ENCODE assay signal across 29 cellular contexts in the genomic region with DNA sequence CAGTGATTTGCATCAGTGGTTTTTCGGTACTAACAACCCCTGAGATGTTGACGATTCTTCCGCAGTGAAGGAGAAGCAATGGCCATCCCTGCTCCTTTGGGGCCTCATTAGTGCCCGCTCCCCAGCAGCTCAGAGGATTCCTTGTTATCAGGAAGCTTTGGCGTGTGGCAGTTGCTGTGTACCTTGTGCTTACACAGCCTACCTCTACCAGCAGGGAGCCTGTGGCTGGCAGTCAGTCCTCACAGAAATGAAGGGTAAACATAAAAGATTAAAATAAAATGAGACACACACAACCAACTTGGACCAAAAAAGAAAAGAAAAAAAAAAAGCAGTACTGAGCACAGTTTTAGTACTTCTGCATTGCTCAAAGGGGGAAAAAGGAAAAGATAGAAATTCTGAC. TPM values are rescaled to one million over a fixed set of nuclear protein-coding genes. Genes with fewer than 3 reads are reported as not detected.
"Had no signal": no experiment of that assay in that cellular context is flagged by ENCODE, and none has a peak within 500 bp of the region (broad histone marks: within the 10 kb centered on the region; RNA-seq: fewer than 3 reads in every experiment).

No MANE protein-coding gene starts in this region.

- H3K9me3 ChIP-seq: adrenal gland, MG63 had no signal

- H3K36me3 Mint-ChIP-seq: activated naive CD8-positive, alpha-beta T cell treated with anti-CD3 and anti-CD28 coated beads, Interleukin-2, amount 10 ng/mL, durations not matched to agents 7 days and 5 days; IgD-negative memory B cell; T-cell had no signal

- DNase-seq: activated CD4-positive, alpha-beta T cell treated with anti-CD3 and anti-CD28 coated beads for 4 hours; activated CD8-positive, alpha-beta memory T cell treated with anti-CD3 and anti-CD28 coated beads, Interleukin-2, amount 50 U/mL, for 48 hours; activated CD8-positive, alpha-beta T cell treated with anti-CD3 and anti-CD28 coated beads, Interleukin-2, amount 10 ng/mL, durations not matched to agents 7 days and 5 days; activated naive CD4-positive, alpha-beta T cell treated with anti-CD3 and anti-CD28 coated beads, Interleukin-2, amount 50 U/mL, for 16 hours; activated naive CD8-positive, alpha-beta T cell treated with anti-CD3 and anti-CD28 coated beads, Interleukin-2, amount 10 ng/mL, durations not matched to agents 7 days and 5 days; activated T-cell treated with anti-CD3 and anti-CD28 coated beads, Interleukin-2, amount 50 U/mL, for 1 hour; adrenal gland; anterior cingulate cortex; caudate nucleus; KG1; MG63; MV-4-11; NCI-H1105 treated with DMSO at 0.1 percent for 48 hours; NCI-H2029; NCI-H2171; NCI-H2227 treated with DMSO at 0.1 percent for 48 hours; NCI-H510A; NCI-H526 treated with DMSO at 0.1 percent for 48 hours; OCI-M1; RPMI8226; T-cell; T-helper 2 cell; WERI-Rb-1 had no signal

- H3K27me3 Mint-ChIP-seq: activated naive CD8-positive, alpha-beta T cell treated with anti-CD3 and anti-CD28 coated beads, Interleukin-2, amount 10 ng/mL, durations not matched to agents 7 days and 5 days; IgD-negative memory B cell; T-cell had no signal

- H3K4me3 Mint-ChIP-seq: activated CD8-positive, alpha-beta T cell treated with anti-CD3 and anti-CD28 coated beads, Interleukin-2, amount 10 ng/mL, durations not matched to agents 7 days and 5 days; activated naive CD8-positive, alpha-beta T cell treated with anti-CD3 and anti-CD28 coated beads, Interleukin-2, amount 10 ng/mL, durations not matched to agents 7 days and 5 days; IgD-negative memory B cell; T-cell had no signal

- H3K27me3 ChIP-seq: adrenal gland, breast epithelium, MG63 had no signal

- H3K4me1 ChIP-seq: adrenal gland, breast epithelium had no signal

- H3K4me3 ChIP-seq: adrenal gland, breast epithelium, MG63, SK-N-MC had no signal

- H3K4me1 Mint-ChIP-seq: activated naive CD8-positive, alpha-beta T cell treated with anti-CD3 and anti-CD28 coated beads, Interleukin-2, amount 10 ng/mL, durations not matched to agents 7 days and 5 days; IgD-negative memory B cell; T-cell had no signal

- ATAC-seq: activated CD4-positive, CD25-positive, alpha-beta regulatory T cell treated with anti-CD3 and anti-CD28 coated beads, Interleukin-2, amount 50 U/mL, for 24 hours; activated CD8-positive, alpha-beta T cell treated with anti-CD3 and anti-CD28 coated beads, Interleukin-2, amount 10 ng/mL, durations not matched to agents 7 days and 5 days; Panc1; Right ventricle myocardium inferior; T-cell had no signal

- H3K27ac ChIP-seq: adrenal gland, breast epithelium, SK-N-MC, WERI-Rb-1 had no signal

- H3K27ac Mint-ChIP-seq: activated CD8-positive, alpha-beta T cell treated with anti-CD3 and anti-CD28 coated beads, Interleukin-2, amount 10 ng/mL, durations not matched to agents 7 days and 5 days; activated naive CD8-positive, alpha-beta T cell treated with anti-CD3 and anti-CD28 coated beads, Interleukin-2, amount 10 ng/mL, durations not matched to agents 7 days and 5 days; IgD-negative memory B cell; T-cell had no signal

- H3K36me3 ChIP-seq: adrenal gland, breast epithelium, MG63, WERI-Rb-1 had no signal

RNA-seq across cellular contexts. Expression of gene CNTN3, which starts 55.2 kb away (rescaled TPM):
- total RNA-seq: activated CD8-positive, alpha-beta T cell treated with anti-CD3 and anti-CD28 coated beads, Interleukin-2, amount 10 ng/mL, durations not matched to agents 7 days and 5 days; activated naive CD8-positive, alpha-beta T cell treated with anti-CD3 and anti-CD28 coated beads, Interleukin-2, amount 10 ng/mL, durations not matched to agents 7 days and 5 days; T-cell had no signal
- polyA plus RNA-seq: IgD-negative memory B cell had no signal
